8 cellular contexts compared by ENCODE assay signal in the genomic region with DNA sequence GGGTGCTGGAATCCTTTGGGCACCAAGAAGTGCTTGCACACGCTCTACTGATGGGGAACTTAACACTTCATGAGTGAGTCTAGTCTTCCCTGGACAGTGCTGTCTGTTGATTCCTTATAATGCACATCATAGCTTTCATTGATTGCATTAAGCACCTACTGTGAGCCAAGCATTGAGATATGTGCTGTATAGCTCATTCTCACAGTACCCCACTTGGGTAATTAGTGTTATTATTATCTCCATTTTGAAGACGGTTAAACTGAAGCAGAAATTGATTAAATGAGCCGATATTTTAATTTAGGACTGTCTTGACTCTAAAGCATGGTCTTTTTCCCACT. TPM values are rescaled to one million over a fixed set of nuclear protein-coding genes. Genes with fewer than 3 reads are reported as not detected.
A peak's percentile ranks its signal among the peaks of the same experiment; 100 is the strongest.
DNase-seq lines count a peak whose midpoint lies in the region; ATAC-seq and TF ChIP-seq lines count a peak whose summit lies in the region.

No MANE protein-coding gene starts in this region.

- peak overlapping the region; percentile 85 for H3K4me3 Mint-ChIP-seq in chondrocyte (ENCODE audit: unreplicated experiment)
- peak overlapping the region; percentile 90 to 98 (median 95) for H3K4me3 Mint-ChIP-seq in naive thymus-derived CD4-positive, alpha-beta T cell

- no peaks in the 10 kb centered on the region for H3K9me3 ChIP-seq in naive thymus-derived CD4-positive, alpha-beta T cell (ENCODE audit: control insufficient read depth in 2 of 3, low read length in 3 of 3)

- CTCF ChIA-PET in AG04449 (lab: Yijun Ruan, JAX) = interaction anchor here (0.9 to 8.3 kb wide), 8 partner anchors 13 to 128 kb away, joined by 3 to 53 read pairs (median 4); partner anchors contain the start of genes HTD2 and RPP14
- CTCF ChIA-PET in naive thymus-derived CD4-positive, alpha-beta T cell (lab: Charles Lee) = interaction anchor here (1.1 kb wide), 1 partner anchor 29 kb away, joined by 4 read pairs; no protein-coding TSS in a partner anchor
- CTCF ChIA-PET in HEK293T (lab: Yijun Ruan, JAX) = no interaction called here

- H3K27ac ChIP-seq in naive thymus-derived CD4-positive, alpha-beta T cell (ENCODE audit: low read depth, low read length) = peak overlapping the region; percentile 58

- TF ChIP-seq RAD21 in Ishikawa (IDR thresholded peaks at IDR 0.05; ENCODE audit: low read depth) = no peak

- DNase-seq in AG04449 (ENCODE audit: low read depth, low spot score) = no peak
- no peak for DNase-seq in chondrocyte (ENCODE audit: low spot score)
- no peak for DNase-seq in naive thymus-derived CD4-positive, alpha-beta T cell
- DNase-seq in SK-N-DZ (ENCODE audit: low spot score) = no peak
- DNase-seq in HEK293T (ENCODE audit: extremely low spot score) = no peak

- no peaks in the 10 kb centered on the region for H3K27me3 ChIP-seq in naive thymus-derived CD4-positive, alpha-beta T cell (ENCODE audit: control insufficient read depth in 2 of 2, insufficient read depth in 2 of 2, low read length in 2 of 2)

- no peak for TF ChIP-seq EP300 in Ishikawa (IDR thresholded peaks at IDR 0.05; ENCODE audit: borderline replicate concordance)

- H3K9me3 Mint-ChIP-seq in chondrocyte (ENCODE audit: low read depth) = no peaks in the 10 kb centered on the region
- no peaks in the 10 kb centered on the region for H3K9me3 Mint-ChIP-seq in naive thymus-derived CD4-positive, alpha-beta T cell

- peaks cover 16% of the 10 kb centered on the region for H3K36me3 Mint-ChIP-seq in chondrocyte (ENCODE audit: low read depth)
- peaks cover 0 to 11% (median 5%) of the 10 kb centered on the region in 5 donors for H3K36me3 Mint-ChIP-seq in naive thymus-derived CD4-positive, alpha-beta T cell

- H3K4me1 ChIP-seq in naive thymus-derived CD4-positive, alpha-beta T cell (ENCODE audit: control insufficient read depth in 2 of 2, insufficient read depth in 2 of 2, low read length in 2 of 2) = peaks cover 14 to 15% of the 10 kb centered on the region in 2 donors

- peaks cover 41% of the 10 kb centered on the region for H3K4me1 Mint-ChIP-seq in chondrocyte (ENCODE audit: low read depth)
- peaks cover 15 to 33% (median 27%) of the 10 kb centered on the region in 7 donors for H3K4me1 Mint-ChIP-seq in naive thymus-derived CD4-positive, alpha-beta T cell

- no peak for ATAC-seq in naive thymus-derived CD4-positive, alpha-beta T cell
- ATAC-seq in HG03457 (IDR thresholded peaks at IDR 0.05; ENCODE audit: unreplicated experiment) (no peak), HG03175 (IDR thresholded peaks at IDR 0.05; ENCODE audit: unreplicated experiment) (no peak)

- intact Hi-C loops in naive thymus-derived CD4-positive, alpha-beta T cell (cut with micrococcal nuclease) = loop anchor here (5.0 kb wide), 2 partner anchors 38 to 1877 kb away; partner anchors contain the start of gene CCDC66 (in 1 of the 2)

- peaks cover 16 to 27% (median 26%) of the 10 kb centered on the region in 3 experiments for H3K36me3 ChIP-seq in naive thymus-derived CD4-positive, alpha-beta T cell (ENCODE audit: control insufficient read depth in 2 of 3, insufficient read depth in 3 of 3, low read length in 3 of 3)

- peak overlapping the region; percentile 88 for H3K27ac Mint-ChIP-seq in chondrocyte (ENCODE audit: unreplicated experiment)
- H3K27ac Mint-ChIP-seq in naive thymus-derived CD4-positive, alpha-beta T cell = peak overlapping the region; percentile 78 to 97 (median 96)

- POLR2A ChIA-PET in AG04449 (lab: Yijun Ruan, JAX) = interaction anchor here (1.2 to 1.9 kb wide), 2 partner anchors 10 to 128 kb away, joined by 4 to 8 read pairs; partner anchors contain the start of genes HTD2 and RPP14
- POLR2A ChIA-PET in naive thymus-derived CD4-positive, alpha-beta T cell (lab: Charles Lee) = interaction anchor here (1.4 to 3.2 kb wide), 3 partner anchors 57 to 128 kb away, joined by 4 to 18 read pairs (median 10); partner anchors contain the start of genes HTD2, KCTD6 and RPP14
- POLR2A ChIA-PET in HEK293T (lab: Yijun Ruan, JAX) = interaction anchor here (1.0 to 1.6 kb wide), 3 partner anchors 54 to 128 kb away, joined by 3 to 6 read pairs (median 3); partner anchors contain the start of genes HTD2 and RPP14

- peak overlapping the region; percentile 46 for H3K4me3 ChIP-seq in AG04449 (ENCODE audit: low read depth, low read length)
- H3K4me3 ChIP-seq in naive thymus-derived CD4-positive, alpha-beta T cell (ENCODE audit: low read length) = peak overlapping the region; percentile 43

- no peaks in the 10 kb centered on the region for H3K27me3 Mint-ChIP-seq in chondrocyte (ENCODE audit: low read depth)
- peaks cover 0 to 14% (median 0%) of the 10 kb centered on the region in 5 donors for H3K27me3 Mint-ChIP-seq in naive thymus-derived CD4-positive, alpha-beta T cell

- TF ChIP-seq CTCF in AG04449 (IDR thresholded peaks at IDR 0.05; ENCODE audit: insufficient read depth, low read length, missing control alignments) (no peak), chondrocyte (IDR thresholded peaks at IDR 0.05) (no peak)

TF ChIP-seq in Ishikawa, 13 proteins besides CTCF, POLR2A, EP300 and RAD21:
- TF ChIP-seq TCF12 (IDR thresholded peaks at IDR 0.05; ENCODE audit: low read depth) (no peak), TEAD4 (IDR thresholded peaks at IDR 0.05) (peak; percentile 4; the same call in 1 of the 2 replicates)

TF ChIP-seq in HEK293T, 16 proteins besides CTCF, POLR2A, EP300 and RAD21:
- TF ChIP-seq HDGF (IDR thresholded peaks at IDR 0.05; ENCODE audit: borderline replicate concordance) (no peak), TARDBP (IDR thresholded peaks at IDR 0.05) (no peak), ZNF384 (IDR thresholded peaks at IDR 0.05) (no peak), FOXA1 (IDR thresholded peaks at IDR 0.05) (no peak), FOXK2 (IDR thresholded peaks at IDR 0.05) (no peak)
- TF ChIP-seq, protein P1, sequence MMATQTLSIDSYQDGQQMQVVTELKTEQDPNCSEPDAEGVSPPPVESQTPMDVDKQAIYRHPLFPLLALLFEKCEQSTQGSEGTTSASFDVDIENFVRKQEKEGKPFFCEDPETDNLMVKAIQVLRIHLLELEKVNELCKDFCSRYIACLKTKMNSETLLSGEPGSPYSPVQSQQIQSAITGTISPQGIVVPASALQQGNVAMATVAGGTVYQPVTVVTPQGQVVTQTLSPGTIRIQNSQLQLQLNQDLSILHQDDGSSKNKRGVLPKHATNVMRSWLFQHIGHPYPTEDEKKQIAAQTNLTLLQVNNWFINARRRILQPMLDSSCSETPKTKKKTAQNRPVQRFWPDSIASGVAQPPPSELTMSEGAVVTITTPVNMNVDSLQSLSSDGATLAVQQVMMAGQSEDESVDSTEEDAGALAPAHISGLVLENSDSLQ (IDR thresholded peaks at IDR 0.05) = no peak
TF ChIP-seq in HEK293T: peak in this region for 0.

RNA-seq across cellular contexts. Expression of gene PDHB, which starts 0.5 kb away (rescaled TPM):
- total RNA-seq in chondrocyte = 80.5 to 97.7 TPM (median 84.7 TPM) in 3 replicates
- total RNA-seq in naive thymus-derived CD4-positive, alpha-beta T cell = 10 to 100 TPM; 30.1 to 58.1 (median 54.0) TPM
- 100 to 1,000 TPM; 106 to 128 TPM for polyA plus RNA-seq in naive thymus-derived CD4-positive, alpha-beta T cell
- polyA plus RNA-seq in SK-N-DZ (2014; cell fraction: cytosol; rRNA removed) = 126 and 131 TPM in 2 replicates
- 58.6 and 84.8 TPM in 2 replicates for polyA plus RNA-seq in SK-N-DZ (2014; cell fraction: nucleus; rRNA removed)

RNA-seq across cellular contexts. Expression of gene KCTD6, which starts 57.8 kb away (rescaled TPM):
- total RNA-seq in chondrocyte = 8.6 to 12.9 TPM (median 9.7 TPM) in 3 replicates
- total RNA-seq in naive thymus-derived CD4-positive, alpha-beta T cell = 10 to 100 TPM in 3 of 5 experiments, 1 to 10 TPM in 2; 4.8 to 14.2 (median 10.9) TPM
- polyA plus RNA-seq in naive thymus-derived CD4-positive, alpha-beta T cell = 10 to 100 TPM in 1 of 2 donors, 1 to 10 TPM in 1; 4.1 to 10.3 TPM
- 18.0 and 21.8 TPM in 2 replicates for polyA plus RNA-seq in SK-N-DZ (2014; cell fraction: cytosol; rRNA removed)
- polyA plus RNA-seq in SK-N-DZ (2014; cell fraction: nucleus; rRNA removed) = 25.7 and 42.9 TPM in 2 replicates
